14 cellular contexts compared by ENCODE assay signal in the genomic region with DNA sequence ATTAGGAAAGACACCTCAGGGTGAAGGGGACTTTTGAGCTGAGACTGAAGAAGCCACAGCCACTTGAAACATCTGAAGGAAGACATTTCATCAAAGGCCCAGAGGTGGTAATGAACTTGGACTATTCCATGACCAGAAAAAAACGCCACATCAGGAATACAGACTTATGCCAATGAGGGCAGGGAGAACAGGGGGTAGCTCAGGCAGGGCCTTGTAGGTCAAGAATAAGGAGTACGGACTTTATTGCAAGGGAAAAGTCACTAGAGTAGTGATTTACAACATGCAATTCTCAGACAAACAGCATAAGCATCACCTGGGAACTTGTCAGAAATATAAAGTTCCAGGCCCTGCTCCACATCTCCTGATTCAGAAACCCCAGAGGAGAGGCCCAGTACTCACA.
"Had no signal": no experiment of that assay in that cellular context is flagged by ENCODE, and none has a peak within 500 bp of the region (broad histone marks: within the 10 kb centered on the region; RNA-seq: fewer than 3 reads in every experiment).

No MANE protein-coding gene starts in this region.

- ATAC-seq: activated CD4-positive, alpha-beta T cell treated with anti-CD3 and anti-CD28 coated beads for 36 hours; activated CD8-positive, alpha-beta T cell treated with anti-CD3 and anti-CD28 coated beads for 36 hours; pancreas had no signal

- H3K9me3 ChIP-seq: colonic mucosa, pancreas had no signal

- H3K4me3 ChIP-seq: cardiac muscle cell, colonic mucosa, pancreas had no signal

- H3K36me3 ChIP-seq: cardiac muscle cell, colonic mucosa, pancreas, WERI-Rb-1 had no signal

- H3K27ac ChIP-seq: colonic mucosa, pancreas, WERI-Rb-1 had no signal

- FAIRE-seq: astrocyte, pancreas had no signal

- DNase-seq: activated CD4-positive, alpha-beta T cell treated with anti-CD3 and anti-CD28 coated beads for 36 hours; activated CD8-positive, alpha-beta memory T cell treated with anti-CD3 and anti-CD28 coated beads, Interleukin-2, amount 50 U/mL, for 4 hours; activated CD8-positive, alpha-beta T cell treated with anti-CD3 and anti-CD28 coated beads for 36 hours; activated gamma-delta T cell treated with Interleukin-2 at 50 U/mL for 16 hours; activated T-cell treated with anti-CD3 and anti-CD28 coated beads, Interleukin-2, amount 50 U/mL, for 72 hours; colonic mucosa; effector CD4-positive, alpha-beta T cell; hippocampal formation; mesendoderm; pancreas; T-cell; WERI-Rb-1 had no signal

- H3K27me3 ChIP-seq: cardiac muscle cell, colonic mucosa, pancreas had no signal
